23 cellular contexts compared by ENCODE assay signal in the genomic region with DNA sequence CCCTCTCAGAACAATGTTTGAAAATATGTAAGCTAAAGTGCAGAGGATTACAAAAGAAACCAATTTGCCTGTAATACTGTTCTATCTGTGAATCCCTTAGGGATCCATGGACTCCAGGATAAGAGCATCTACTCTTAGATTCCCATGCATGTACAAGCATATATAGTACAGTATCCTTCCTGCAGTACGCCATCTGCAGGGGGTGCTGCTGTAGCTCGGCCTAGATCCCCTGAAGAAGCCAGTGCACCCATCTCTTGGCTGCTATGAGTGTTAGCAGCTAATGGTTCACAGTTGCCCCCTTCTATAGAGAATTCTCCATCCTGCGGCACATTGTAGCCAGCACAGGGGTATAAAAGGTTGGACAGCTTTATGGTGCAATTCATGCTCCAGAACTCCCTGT.
DNase-seq lines count a peak whose midpoint lies in the region; ATAC-seq, FAIRE-seq and TF ChIP-seq lines count a peak whose summit lies in the region.
"Had no signal": no experiment of that assay in that cellular context is flagged by ENCODE, and none has a peak within 500 bp of the region (broad histone marks: within the 10 kb centered on the region; RNA-seq: fewer than 3 reads in every experiment).

No MANE protein-coding gene starts in this region.

- H4K20me1 ChIP-seq in PC-3 (ENCODE audit: low read length) (no peaks in the 10 kb centered on the region), H1 (replicated peaks in 1 of 2; ENCODE audit: control insufficient read depth in 1 of 2, insufficient read depth in 2 of 2, low read length in 2 of 2) (no peaks in the 10 kb centered on the region)

- H3K27ac Mint-ChIP-seq in Caco-2 (ENCODE audit: unreplicated experiment) = no peak overlapping the region
- H3K27ac Mint-ChIP-seq: activated CD8-positive, alpha-beta memory T cell treated with anti-CD3 and anti-CD28 coated beads, Interleukin-2, amount 10 ng/mL, durations not matched to agents 7 days and 5 days had no signal

- no peaks in the 10 kb centered on the region for H3K23me2 ChIP-seq in H1 (ENCODE audit: low read depth, low read length)

- H3K56ac ChIP-seq in H1 (replicated peaks; ENCODE audit: insufficient read length, low read depth, low read length) = no peak overlapping the region

- TF ChIP-seq POLR2A in H1 (IDR thresholded peaks at IDR 0.05; ENCODE audit: control extremely low read depth in 1 of 2, low read depth in 2 of 2, low read length in 2 of 2) = no peak

- no peak overlapping the region for H2BK20ac ChIP-seq in H1 (ENCODE audit: low read length)

- H3K36me3 ChIP-seq in PC-3 (ENCODE audit: low read depth, low read length) (no peaks in the 10 kb centered on the region), H1 (ENCODE audit: control insufficient read depth in 2 of 4, insufficient read depth in 4 of 4, low read length in 3 of 4) (no peaks in the 10 kb centered on the region), tibial artery (no peaks in the 10 kb centered on the region), Caco-2 (ENCODE audit: control insufficient read depth, insufficient read depth, low read length) (no peaks in the 10 kb centered on the region)
- H3K36me3 ChIP-seq: esophagus squamous epithelium, thoracic aorta had no signal

- H3K36me3 Mint-ChIP-seq in Caco-2 (ENCODE audit: insufficient read depth, unreplicated experiment) = no peaks in the 10 kb centered on the region
- H3K36me3 Mint-ChIP-seq: activated CD8-positive, alpha-beta memory T cell treated with anti-CD3 and anti-CD28 coated beads, Interleukin-2, amount 10 ng/mL, durations not matched to agents 7 days and 5 days had no signal

- H4K5ac ChIP-seq in H1 (ENCODE audit: insufficient read length, low read depth, low read length) = no peak overlapping the region

- DNase-seq in D341Med (ENCODE audit: low spot score) (peak; percentile 30), PC-3 (no peak), H1 (ENCODE audit: low read depth in 1 of 2, low spot score in 2 of 2) (no peak), NCI-H1930 (lab: John Stamatoyannopoulos, UW) (no peak), tibial artery (no peak), Caco-2 (no peak)
- DNase-seq: activated CD4-positive, CD25-positive, alpha-beta regulatory T cell; activated CD8-positive, alpha-beta memory T cell treated with anti-CD3 and anti-CD28 coated beads, Interleukin-2, amount 10 ng/mL, durations not matched to agents 7 days and 5 days; dermis blood vessel endothelial cell; DMS153; esophagus squamous epithelium; HCEC 1CT; hypothalamus; NCI-H1436; NCI-H510A; PC-9; stimulated activated CD4-positive, alpha-beta T cell treated with anti-CD3 and anti-CD28 coated beads, Interleukin-4, amount 100 ng/mL, for 1 hour; stimulated activated CD8-positive, alpha-beta memory T cell treated with anti-CD3 and anti-CD28 coated beads, Interleukin-4, amount 100 ng/mL, for 48 hours had no signal

- no peak overlapping the region for H2BK15ac ChIP-seq in H1 (ENCODE audit: low read length)

- H3K79me2 ChIP-seq in PC-3 (ENCODE audit: low read length) (no peaks in the 10 kb centered on the region), H1 (ENCODE audit: control insufficient read depth in 1 of 2, insufficient read depth in 2 of 2, low read length in 2 of 2) (no peaks in the 10 kb centered on the region)

- H2BK120ac ChIP-seq in H1 (replicated peaks; ENCODE audit: low read depth, low read length) = no peak overlapping the region

- intact Hi-C loops in PC-3 (cut with micrococcal nuclease) (no loop called here), tibial artery (cut with DNase I; ENCODE audit: low total_unique reads) (no loop called here), Caco-2 (cut with micrococcal nuclease; ENCODE audit: unreplicated experiment) (no loop called here)

- H2BK5ac ChIP-seq in H1 (ENCODE audit: low read depth, low read length) = no peak overlapping the region

- peaks cover 2% of the 10 kb centered on the region for H3K27me3 Mint-ChIP-seq in Caco-2 (ENCODE audit: insufficient read depth, unreplicated experiment)

- H3K4me1 Mint-ChIP-seq in Caco-2 (ENCODE audit: low read depth, unreplicated experiment) = peaks cover 6% of the 10 kb centered on the region
- H3K4me1 Mint-ChIP-seq: activated CD8-positive, alpha-beta memory T cell treated with anti-CD3 and anti-CD28 coated beads, Interleukin-2, amount 10 ng/mL, durations not matched to agents 7 days and 5 days had no signal

- no peak overlapping the region for H3K14ac ChIP-seq in H1 (ENCODE audit: insufficient read length)

- no peaks in the 10 kb centered on the region for H3K9me2 ChIP-seq in PC-3 (replicated peaks; ENCODE audit: low read length)

- ATAC-seq in PC-3 (peak; percentile 37; the same call in 1 of the 2 replicates), HG02798 (IDR thresholded peaks at IDR 0.05; ENCODE audit: poor library complexity, unreplicated experiment) (no peak)
- ATAC-seq: activated CD8-positive, alpha-beta memory T cell treated with anti-CD3 and anti-CD28 coated beads, Interleukin-2, amount 10 ng/mL, durations not matched to agents 7 days and 5 days; left lobe of liver had no signal

- H4K8ac ChIP-seq in H1 (ENCODE audit: extremely low read depth, insufficient read depth, low read length) = no peak overlapping the region

- H3K9me3 ChIP-seq in PC-3 (ENCODE audit: low read length) (no peaks in the 10 kb centered on the region), H1 (ENCODE audit: insufficient read depth in 2 of 2, low read depth in 1 of 2, low read length in 1 of 2) (no peaks in the 10 kb centered on the region), tibial artery (no peaks in the 10 kb centered on the region), Caco-2 (no peaks in the 10 kb centered on the region)
- H3K9me3 ChIP-seq: esophagus squamous epithelium, thoracic aorta had no signal

- POLR2A ChIA-PET in PC-3 (lab: Charles Lee; ENCODE audit: unreplicated experiment) = no interaction called here
- POLR2A ChIA-PET in H1 (lab: Charles Lee; ENCODE audit: partially characterized antibody) = interaction anchor here (0.5 to 1.3 kb wide), 2 partner anchors 11 to 69 kb away, joined by 3 to 5 read pairs; no protein-coding TSS in a partner anchor
- POLR2A ChIA-PET in Caco-2 (lab: Charles Lee) = no interaction called here

- H3K23ac ChIP-seq in H1 (ENCODE audit: insufficient read length) = no peak overlapping the region

- H3K4ac ChIP-seq in H1 (replicated peaks; ENCODE audit: insufficient read length, low read depth, low read length) = no peak overlapping the region

- TF ChIP-seq CTCF in GM12874 (IDR thresholded peaks at IDR 0.05; ENCODE audit: insufficient read depth, low read depth, low read length) (0 out of 2 replicates have a peak, but pooled peaks have one; percentile 11), PC-3 (conservative IDR thresholded peaks at IDR 0.05; ENCODE audit: low read depth, low read length) (peak; percentile 27; the same call in 1 of the 2 replicates), H1 (IDR thresholded peaks at IDR 0.05; ENCODE audit: control extremely low read depth in 1 of 3, insufficient read depth in 1 of 3, low read depth in 1 of 3, low read length in 3 of 3) (peak; percentile 9 to 45 (median 31); a peak in 2 of 4 replicates), tibial artery (IDR thresholded peaks at IDR 0.05) (no peak), Caco-2 (IDR thresholded peaks at IDR 0.05; ENCODE audit: insufficient read depth in 1 of 2, low read depth in 1 of 2, low read length in 1 of 2, severe bottlenecking in 1 of 2, unreplicated experiment in 1 of 2) (peak in 1 of 2 experiments; percentile 32)

- H2AK5ac ChIP-seq in H1 (ENCODE audit: low read depth, low read length) = no peak overlapping the region

- H3F3A ChIP-seq in PC-3 (ENCODE audit: low read length, unreplicated experiment) = no peaks in the 10 kb centered on the region

- H3K4me2 ChIP-seq in PC-3 (ENCODE audit: low read length) (no peak overlapping the region), H1 (ENCODE audit: insufficient read depth in 1 of 2, low read depth in 2 of 2, low read length in 2 of 2) (no peak overlapping the region)
- H3K4me2 ChIP-seq: PC-9 had no signal

- no peaks in the 10 kb centered on the region for H3K9me3 Mint-ChIP-seq in Caco-2 (ENCODE audit: unreplicated experiment)

- no peak overlapping the region for H3K4me3 ChIP-seq in PC-3 (ENCODE audit: low read length)
- H3K4me3 ChIP-seq in H1 (ENCODE audit: extremely low read depth in 1 of 4, insufficient read depth in 2 of 4, low read depth in 3 of 4, low read length in 4 of 4) = no peak overlapping the region
- H3K4me3 ChIP-seq in tibial artery = no peak overlapping the region
- H3K4me3 ChIP-seq in Caco-2 (ENCODE audit: low read depth, low read length) = no peak overlapping the region
- H3K4me3 ChIP-seq: esophagus squamous epithelium, PC-9, thoracic aorta had no signal

- H3K27me3 ChIP-seq in PC-3 (ENCODE audit: low read length) (no peaks in the 10 kb centered on the region), H1 (replicated peaks in 1 of 4; ENCODE audit: control insufficient read depth in 3 of 4, extremely low read depth in 1 of 4, insufficient read depth in 3 of 4, low read length in 3 of 4) (no peaks in the 10 kb centered on the region), tibial artery (no peaks in the 10 kb centered on the region), Caco-2 (replicated peaks; ENCODE audit: control insufficient read depth, insufficient read depth, low read length) (no peaks in the 10 kb centered on the region)

- 86% methylated on average over 3 of the region's 3 CpGs; no CpG with 5 or more reads in 1 of the 2 experiments for WGBS in H1 (ENCODE audit: extremely low coverage in 1 of 2, insufficient coverage in 1 of 2, insufficient read length in 1 of 2, insufficient replicate concordance in 2 of 2, low coverage in 1 of 2, low lambda C conversion rate in 2 of 2, missing lambda C conversion rate in 1 of 2), 2 experiments

- H3K27ac ChIP-seq in PC-3 (ENCODE audit: low read length) (no peak overlapping the region), H1 (ENCODE audit: low read depth, low read length) (no peak overlapping the region), tibial artery (no peak overlapping the region)
- H3K27ac ChIP-seq: esophagus squamous epithelium, PC-9, thoracic aorta had no signal

- 0 out of 2 replicates have a peak, but pooled peaks cover 3% of the 10 kb centered on the region for H3K4me1 ChIP-seq in PC-3 (ENCODE audit: insufficient read depth, low read length)
- H3K4me1 ChIP-seq in H1 (replicated peaks in 1 of 4; ENCODE audit: control insufficient read depth in 3 of 4, insufficient read depth in 4 of 4, low read length in 3 of 4) = no peaks in the 10 kb centered on the region
- H3K4me1 ChIP-seq in tibial artery = no peaks in the 10 kb centered on the region
- H3K4me1 ChIP-seq in Caco-2 = no peaks in the 10 kb centered on the region
- H3K4me1 ChIP-seq: esophagus squamous epithelium had no signal

- BruUV-seq in PC-3 (replicated peaks; lab: Mats Ljungman, UMichigan) (no TSS peak), Caco-2 (replicated peaks; lab: Mats Ljungman, UMichigan) (no TSS peak)

- CTCF ChIA-PET in PC-3 (lab: Charles Lee) (no interaction called here), H1 (lab: Charles Lee; ENCODE audit: partially characterized antibody) (interaction anchor here (0.8 to 4.1 kb wide), 7 partner anchors 8 to 303 kb away, joined by 3 to 20 read pairs (median 4); no protein-coding TSS in a partner anchor), Caco-2 (lab: Charles Lee) (interaction anchor here (0.6 kb wide), 2 partner anchors 14 to 405 kb away, joined by 3 read pairs; no protein-coding TSS in a partner anchor)

- H2BK12ac ChIP-seq in H1 (ENCODE audit: low read depth, low read length) = no peak overlapping the region

- no peak overlapping the region for H2AFZ ChIP-seq in PC-3 (ENCODE audit: low read length)
- H2AFZ ChIP-seq in H1 (ENCODE audit: low read length) = no peak overlapping the region
- H2AFZ ChIP-seq: PC-9 had no signal

- no peak for TF ChIP-seq EP300 in H1 (IDR thresholded peaks at IDR 0.05; ENCODE audit: borderline replicate concordance in 1 of 2, low read depth in 2 of 2, low read length in 2 of 2)

- H3K79me1 ChIP-seq in H1 (ENCODE audit: low read depth, low read length) = no peaks in the 10 kb centered on the region

- peak; percentile 6 to 31; a peak in 2 of 4 replicates for TF ChIP-seq RAD21 in H1 (IDR thresholded peaks at IDR 0.05 in 1 of 2, conservative IDR thresholded peaks at IDR 0.05 in 1 of 2; ENCODE audit: low read depth in 2 of 2, low read length in 2 of 2)

- H3K9ac ChIP-seq in PC-3 (ENCODE audit: low read length) = no peak overlapping the region
- no peak overlapping the region for H3K9ac ChIP-seq in H1 (replicated peaks in 1 of 4; ENCODE audit: extremely low read depth in 1 of 4, low read depth in 3 of 4, low read length in 3 of 4)

- H3K18ac ChIP-seq in H1 (ENCODE audit: extremely low read depth, low read length) = no peak overlapping the region

- no peak for FAIRE-seq in H1 (lab: Jason Lieb, UNC)
- FAIRE-seq: GM12892 had no signal

- no peak overlapping the region for H3K4me3 Mint-ChIP-seq in Caco-2 (ENCODE audit: unreplicated experiment)
- H3K4me3 Mint-ChIP-seq: activated CD8-positive, alpha-beta memory T cell treated with anti-CD3 and anti-CD28 coated beads, Interleukin-2, amount 10 ng/mL, durations not matched to agents 7 days and 5 days had no signal

- H4K91ac ChIP-seq in H1 (replicated peaks; ENCODE audit: insufficient read length, low read length) = no peak overlapping the region

Comparison
In these comparisons a context has a peak if more than half of its experiments do, and no peak if none do; other contexts are left out.
1. CTCF ChIP-seq: peak in GM12874 (single experiment), PC-3 (single experiment) and H1 (3 of 3); none in tibial artery (0 of 2).